Comparison of ENCODE assay signal across 18 cellular contexts in the genomic region with DNA sequence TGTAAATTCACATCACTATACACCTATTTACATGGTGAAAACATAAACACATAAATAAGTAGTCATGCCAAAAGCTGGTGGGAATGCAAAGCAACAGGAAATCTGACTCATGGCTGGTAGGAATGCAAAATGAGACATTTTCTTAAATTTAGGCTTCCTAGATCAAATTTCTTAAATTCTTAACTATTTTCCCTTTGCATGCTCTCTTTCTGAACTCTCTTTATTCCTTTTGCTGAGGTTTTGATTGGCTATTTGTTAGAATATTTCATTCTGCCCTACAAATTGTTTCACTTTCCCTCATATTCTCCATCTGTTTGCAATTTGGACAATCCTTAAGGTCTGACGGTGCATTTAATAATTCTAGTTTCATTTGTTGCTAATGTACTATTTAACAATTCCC.
DNase-seq lines count a peak whose midpoint lies in the region; TF ChIP-seq lines count a peak whose summit lies in the region.
"Had no signal": no experiment of that assay in that cellular context is flagged by ENCODE, and none has a peak within 500 bp of the region (broad histone marks: within the 10 kb centered on the region; RNA-seq: fewer than 3 reads in every experiment).

No MANE protein-coding gene starts in this region.

- H3K4me1 ChIP-seq in GM23248 (ENCODE audit: insufficient read depth) (peaks cover 15% of the 10 kb centered on the region), adipocyte (ENCODE audit: control insufficient read depth, insufficient read depth, low read length) (peaks cover 14% of the 10 kb centered on the region), skeletal muscle satellite cell (ENCODE audit: control insufficient read depth, insufficient read depth, low read length) (peaks cover 3% of the 10 kb centered on the region), PC-9 (replicated peaks; ENCODE audit: insufficient read depth) (no peaks in the 10 kb centered on the region), BE2C (no peaks in the 10 kb centered on the region; the same call in 1 of the 2 replicates)
- H3K4me1 ChIP-seq: BLaER1 had no signal

- TF ChIP-seq CTCF in PC-9 (conservative IDR thresholded peaks at IDR 0.05): no peak
- no peak for TF ChIP-seq CTCF in BE2C (IDR thresholded peaks at IDR 0.05; ENCODE audit: low read depth, low read length)

- H3K9me3 ChIP-seq in GM23248 (ENCODE audit: low read depth) (no peaks in the 10 kb centered on the region), adipocyte (ENCODE audit: control insufficient read depth, low read length) (no peaks in the 10 kb centered on the region), skeletal muscle satellite cell (replicated peaks; ENCODE audit: low read length) (no peaks in the 10 kb centered on the region), PC-9 (ENCODE audit: insufficient read depth, low read depth) (no peaks in the 10 kb centered on the region), BE2C (no peaks in the 10 kb centered on the region)
- H3K9me3 ChIP-seq: BLaER1 had no signal

- H3K36me3 ChIP-seq in GM23248 (ENCODE audit: low read depth) (no peaks in the 10 kb centered on the region), adipocyte (ENCODE audit: control insufficient read depth, insufficient read depth, low read length, severe bottlenecking) (no peaks in the 10 kb centered on the region), skeletal muscle satellite cell (ENCODE audit: insufficient read depth, low read length) (no peaks in the 10 kb centered on the region), PC-9 (ENCODE audit: low read depth) (no peaks in the 10 kb centered on the region), BE2C (no peaks in the 10 kb centered on the region)
- H3K36me3 ChIP-seq: BLaER1 had no signal

- H3K79me2 ChIP-seq in GM23248 (ENCODE audit: insufficient read depth): no peaks in the 10 kb centered on the region
- H3K79me2 ChIP-seq in PC-9 (ENCODE audit: low read depth): no peaks in the 10 kb centered on the region

- in situ Hi-C loops in GM23248 (cut with MboI): no loop called here

- peak; percentile 83 for DNase-seq in GM23248
- peak; percentile 58 for DNase-seq in adipocyte (ENCODE audit: low read depth)
- peak; percentile 85 for DNase-seq in fibroblast of peridontal ligament (ENCODE audit: extremely low read depth)
- DNase-seq in PC-9: no peak
- DNase-seq in BE2C: no peak
- DNase-seq in NCI-H526 treated with DMSO at 0.1 percent for 48 hours (lab: John Stamatoyannopoulos, UW): no peak
- DNase-seq: activated CD4-positive, alpha-beta T cell treated with anti-CD3 and anti-CD28 coated beads for 48 hours; aorta; erythroblast; GF-D8; GOT3; KBM-7; NCI-H1105; NCI-H69; stimulated activated CD4-positive, alpha-beta T cell treated with anti-CD3 and anti-CD28 coated beads, Interleukin-4, amount 100 ng/mL, for 4 hours; stimulated activated CD8-positive, alpha-beta memory T cell treated with anti-CD3 and anti-CD28 coated beads, Interleukin-4, amount 100 ng/mL, for 48 hours had no signal

- intact Hi-C loops in PC-9 (cut with micrococcal nuclease; ENCODE audit: unreplicated experiment): no loop called here

- WGBS in GM23248 (ENCODE audit: low coverage in 1 of 2, low lambda C conversion rate in 2 of 2, missing lambda C conversion rate in 2 of 2), 2 experiments: 0% methylated on average over 1 of the region's 1 CpG

- H3K4me2 ChIP-seq in GM23248 (ENCODE audit: unreplicated experiment) (peak overlapping the region; percentile 61), skeletal muscle satellite cell (ENCODE audit: low read length) (peak overlapping the region; percentile 2), PC-9 (no peak overlapping the region)
- H3K4me2 ChIP-seq: BLaER1 had no signal

- H3K9me2 ChIP-seq in GM23248 (ENCODE audit: insufficient read depth): no peaks in the 10 kb centered on the region; the same call in 1 of the 2 replicates
- H3K9me2 ChIP-seq in PC-9 (ENCODE audit: insufficient read depth): no peaks in the 10 kb centered on the region

- no TSS peak for BruUV-seq in PC-9 (replicated peaks; lab: Mats Ljungman, UMichigan)

- H3K27me3 ChIP-seq in GM23248 (replicated peaks; ENCODE audit: insufficient read depth): no peaks in the 10 kb centered on the region
- H3K27me3 ChIP-seq in adipocyte (replicated peaks; ENCODE audit: control insufficient read depth, insufficient read depth, low read length): no peaks in the 10 kb centered on the region
- no peaks in the 10 kb centered on the region for H3K27me3 ChIP-seq in skeletal muscle satellite cell (ENCODE audit: control insufficient read depth, insufficient read depth, low read length)
- H3K27me3 ChIP-seq in PC-9 (ENCODE audit: insufficient read depth, low read depth): no peaks in the 10 kb centered on the region
- H3K27me3 ChIP-seq in BE2C: no peaks in the 10 kb centered on the region
- H3K27me3 ChIP-seq: BLaER1 had no signal

- H2AFZ ChIP-seq in GM23248 (peak overlapping the region; percentile 47), PC-9 (no peak overlapping the region)

- H3F3A ChIP-seq in GM23248 (ENCODE audit: insufficient read depth): peaks cover 11% of the 10 kb centered on the region; the same call in 1 of the 2 replicates
- H3F3A ChIP-seq in PC-9 (ENCODE audit: insufficient read depth, low read depth): no peaks in the 10 kb centered on the region

- H3K27ac ChIP-seq in GM23248: peak overlapping the region; percentile 52
- H3K27ac ChIP-seq in PC-9: no peak overlapping the region
- H3K27ac ChIP-seq: BLaER1 had no signal

- POLR2A ChIA-PET in PC-9 (lab: Charles Lee; ENCODE audit: unreplicated experiment): no interaction called here

- CTCF ChIA-PET in PC-9 (lab: Charles Lee): no interaction called here

- H4K20me1 ChIP-seq in GM23248 (ENCODE audit: insufficient read depth) (no peaks in the 10 kb centered on the region), PC-9 (ENCODE audit: insufficient read depth) (no peaks in the 10 kb centered on the region)
- H4K20me1 ChIP-seq: BLaER1 had no signal

- H3K9ac ChIP-seq in GM23248 (0 out of 2 replicates have a peak overlapping the region, but pooled peaks have one; percentile 7), adipocyte (ENCODE audit: low read length) (peak overlapping the region; percentile 56), skeletal muscle satellite cell (ENCODE audit: low read depth, low read length) (peak overlapping the region; percentile 21)
- H3K9ac ChIP-seq: BLaER1 had no signal

- H3K4me3 ChIP-seq in GM23248 (peak overlapping the region; percentile 47), adipocyte (ENCODE audit: low read length) (peak overlapping the region; percentile 71), skeletal muscle satellite cell (ENCODE audit: low read length) (no peak overlapping the region), PC-9 (no peak overlapping the region), BE2C (ENCODE audit: low read depth, low read length) (no peak overlapping the region)
- H3K4me3 ChIP-seq: BLaER1 had no signal

Comparison
In these comparisons a context has a peak if more than half of its experiments do, and no peak if none do; other contexts are left out.
1. DNase-seq: peak in GM23248 (single experiment), adipocyte (single experiment) and fibroblast of peridontal ligament (single experiment); none in PC-9 (0 of 2), BE2C (single experiment) and NCI-H526 treated with DMSO at 0.1 percent for 48 hours (single experiment).
2. H3K4me3 ChIP-seq: peak in GM23248 (single experiment) and adipocyte (single experiment); none in skeletal muscle satellite cell (single experiment), PC-9 (single experiment) and BE2C (single experiment).
3. Peak in every context shown above with its lines, with median percentiles within 50 percentile points of each other: H3K9ac ChIP-seq.